ENCODE assay signal across 8 cellular contexts in the genomic region with DNA sequence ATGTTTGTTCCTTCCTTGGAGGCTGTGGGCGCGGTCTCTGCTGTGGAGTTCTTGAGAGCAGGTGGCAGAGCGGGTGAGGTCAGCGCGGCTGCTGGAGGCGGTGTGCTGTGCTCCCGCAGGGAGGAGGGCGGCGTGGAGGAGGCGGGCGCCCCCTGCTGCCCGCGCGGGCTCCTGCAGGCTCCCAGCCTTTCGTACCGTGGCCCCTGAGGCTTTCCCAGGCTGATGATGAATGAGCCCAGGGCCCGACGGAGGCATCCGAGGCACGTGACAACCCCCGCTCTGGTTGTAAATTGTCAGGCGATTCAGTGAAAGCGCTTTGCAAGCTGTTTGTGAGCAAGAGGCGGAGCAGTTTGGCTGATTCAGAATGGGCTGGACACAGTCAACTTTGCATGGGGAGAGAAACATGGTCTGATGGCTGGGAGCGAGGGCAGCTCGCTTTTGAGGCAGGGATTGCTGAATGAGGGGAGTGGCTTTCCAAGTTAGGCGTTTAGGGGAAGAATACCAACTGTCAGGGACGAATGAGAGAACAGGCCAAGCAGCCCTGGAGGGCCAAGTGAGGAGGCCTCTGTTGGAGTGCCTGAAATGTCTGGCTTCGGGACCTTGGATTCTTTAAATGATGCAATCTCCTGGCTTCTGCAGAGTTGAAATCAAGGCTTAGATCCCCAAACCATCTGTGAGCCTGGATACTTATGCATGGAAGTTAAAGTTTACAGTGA. TPM values are rescaled to one million over a fixed set of nuclear protein-coding genes. Genes with fewer than 3 reads are reported as not detected.
DNase-seq lines count a peak whose midpoint lies in the region; TF ChIP-seq lines count a peak whose summit lies in the region.

No MANE protein-coding gene starts in this region.

- H3K4me2 ChIP-seq in neuronal stem cell (ENCODE audit: insufficient read depth, low read length, poor library complexity, severe bottlenecking) = peak overlapping the region; percentile 46

- H3K4ac ChIP-seq in neuronal stem cell (ENCODE audit: low read length) = no peak overlapping the region

- no peak overlapping the region for H2BK15ac ChIP-seq in neuronal stem cell (ENCODE audit: low read length)

- H2AFZ ChIP-seq in neuronal stem cell (ENCODE audit: low read length) = peak overlapping the region; percentile 67

- peaks cover 0 to 5% of the 10 kb centered on the region in 2 donors for H3K9me3 ChIP-seq in neuronal stem cell (replicated peaks in 1 of 2; ENCODE audit: control insufficient read depth in 2 of 2, insufficient read depth in 1 of 2, low read depth in 1 of 2, low read length in 2 of 2)
- peaks cover 0 to 22% (median 4%) of the 10 kb centered on the region in 4 donors for H3K9me3 ChIP-seq in stomach

- H3K14ac ChIP-seq in neuronal stem cell (ENCODE audit: low read length) = no peak overlapping the region

- no peak overlapping the region for H4K8ac ChIP-seq in neuronal stem cell (ENCODE audit: low read depth, low read length)

- H3K27ac ChIP-seq in neuronal stem cell (replicated peaks; ENCODE audit: low read length) (peak overlapping the region; percentile 81), stomach (peak overlapping the region; percentile 14 to 74 (median 37))

- no peak for TF ChIP-seq EP300 in stomach (IDR thresholded peaks at IDR 0.05)

- intact Hi-C loops in stomach (cut with DNase I; ENCODE audit: low total_unique reads) = loop anchor here (10.0 kb wide), 2 partner anchors 75 to 255 kb away; no protein-coding TSS in a partner anchor

- no peak overlapping the region for H2BK120ac ChIP-seq in neuronal stem cell (ENCODE audit: low read depth, low read length)

- no peak for TF ChIP-seq POLR2A in stomach (IDR thresholded peaks at IDR 0.05)

- no peaks in the 10 kb centered on the region for H3K79me1 ChIP-seq in neuronal stem cell (ENCODE audit: low read depth, low read length)

- no peak overlapping the region for H3K9ac ChIP-seq in neuronal stem cell (ENCODE audit: low read depth, low read length, poor library complexity)

- H3K4me3 ChIP-seq in foreskin fibroblast (ENCODE audit: low read depth in 1 of 2, low read length in 2 of 2) (peak overlapping the region in 1 of 2 donors; percentile 24), neuronal stem cell (ENCODE audit: low read length in 2 of 2) (peak overlapping the region in 1 of 2 donors; percentile 11), stomach (peak overlapping the region in 1 of 4 donors; percentile 3)

- no CpG with 5 or more reads among the region's 29 CpGs for WGBS in neuronal stem cell (ENCODE audit: extremely low coverage in 2 of 2, insufficient read length in 2 of 2, insufficient replicate concordance in 1 of 2), 2 donors
- WGBS in stomach, 5 donors = 8 to 13% (median 11%) methylated on average over 16 to 29 of the region's 29 CpGs

- no peaks in the 10 kb centered on the region for H3K27me3 ChIP-seq in neuronal stem cell (ENCODE audit: control insufficient read depth in 3 of 3, insufficient read depth in 3 of 3, low read depth in 1 of 3, low read length in 3 of 3)
- H3K27me3 ChIP-seq in stomach = no peaks in the 10 kb centered on the region

- no peak overlapping the region for H2BK12ac ChIP-seq in neuronal stem cell (ENCODE audit: low read length)

- no peak overlapping the region for H2BK5ac ChIP-seq in neuronal stem cell (ENCODE audit: low read length)

- H4K91ac ChIP-seq in neuronal stem cell (ENCODE audit: low read depth, low read length, poor library complexity) = no peak overlapping the region

- H3K23ac ChIP-seq in neuronal stem cell (ENCODE audit: low read depth, low read length, poor library complexity) = peak overlapping the region; percentile 69

- DNase-seq in AG08396 (ENCODE audit: low spot score) (peak; percentile 96), GM19240 (ENCODE audit: insufficient read length, low spot score) (peak; percentile 63), HUDEP-2 (lab: John Stamatoyannopoulos, UW; ENCODE audit: unreplicated experiment in 76 of 76) (peak in 50 of 76 experiments; percentile 4 to 61 (median 31)), RKO (ENCODE audit: low spot score) (peak; percentile 88), activated gamma-delta T cell (lab: John Stamatoyannopoulos, UW) (peak; percentile 59), foreskin fibroblast (peak; percentile 98 to 99), neuronal stem cell (ENCODE audit: low spot score) (peak; percentile 91), stomach (peak; percentile 90)

- H3K4me1 ChIP-seq in neuronal stem cell (ENCODE audit: control insufficient read depth in 2 of 2, insufficient read depth in 1 of 2, low read depth in 1 of 2, low read length in 2 of 2) (peaks cover 10 to 12% of the 10 kb centered on the region in 2 donors), stomach (peaks cover 10 to 41% (median 24%) of the 10 kb centered on the region in 4 donors)

- no peak overlapping the region for H3K18ac ChIP-seq in neuronal stem cell (ENCODE audit: low read length)

- TF ChIP-seq CTCF in foreskin fibroblast (IDR thresholded peaks at IDR 0.05; ENCODE audit: low read depth, low read length) = peak; percentile 97
- TF ChIP-seq CTCF in stomach (IDR thresholded peaks at IDR 0.05) = peak in 6 of 7 experiments; percentile 84 to 99 (median 95)

- H3K36me3 ChIP-seq in neuronal stem cell (replicated peaks in 1 of 2; ENCODE audit: control insufficient read depth in 2 of 2, insufficient read depth in 2 of 2, low read length in 2 of 2) (no peaks in the 10 kb centered on the region), stomach (no peaks in the 10 kb centered on the region)

- H2AK5ac ChIP-seq in neuronal stem cell (ENCODE audit: low read depth, low read length) = no peak overlapping the region

RNA-seq across cellular contexts. Expression of a gene that starts 46.6 kb away (rescaled TPM):
- polyA plus RNA-seq in neuronal stem cell (2013, experiment 1 of 2) = 2.4 TPM
- polyA plus RNA-seq in neuronal stem cell (2013, experiment 2 of 2) = 2.8 TPM
- total RNA-seq in stomach = 10 to 100 TPM in 4 of 5 donors, 1 to 10 TPM in 1; 1.2 to 62.5 (median 20.2) TPM
- 1 to 10 TPM; 2.3 to 6.9 (median 2.5) TPM for polyA plus RNA-seq in stomach

Comparison
In these comparisons a context has a peak if more than half of its experiments do, and no peak if none do; other contexts are left out.
1. DNase-seq: peak in every context shown above with its lines; median percentile 98 in foreskin fibroblast; 96 in AG08396; 91 in neuronal stem cell; 90 in stomach; 88 in RKO; 63 in GM19240; 59 in activated gamma-delta T cell; 31 in HUDEP-2.